ENCODE assay signal across 12 cellular contexts in the genomic region with DNA sequence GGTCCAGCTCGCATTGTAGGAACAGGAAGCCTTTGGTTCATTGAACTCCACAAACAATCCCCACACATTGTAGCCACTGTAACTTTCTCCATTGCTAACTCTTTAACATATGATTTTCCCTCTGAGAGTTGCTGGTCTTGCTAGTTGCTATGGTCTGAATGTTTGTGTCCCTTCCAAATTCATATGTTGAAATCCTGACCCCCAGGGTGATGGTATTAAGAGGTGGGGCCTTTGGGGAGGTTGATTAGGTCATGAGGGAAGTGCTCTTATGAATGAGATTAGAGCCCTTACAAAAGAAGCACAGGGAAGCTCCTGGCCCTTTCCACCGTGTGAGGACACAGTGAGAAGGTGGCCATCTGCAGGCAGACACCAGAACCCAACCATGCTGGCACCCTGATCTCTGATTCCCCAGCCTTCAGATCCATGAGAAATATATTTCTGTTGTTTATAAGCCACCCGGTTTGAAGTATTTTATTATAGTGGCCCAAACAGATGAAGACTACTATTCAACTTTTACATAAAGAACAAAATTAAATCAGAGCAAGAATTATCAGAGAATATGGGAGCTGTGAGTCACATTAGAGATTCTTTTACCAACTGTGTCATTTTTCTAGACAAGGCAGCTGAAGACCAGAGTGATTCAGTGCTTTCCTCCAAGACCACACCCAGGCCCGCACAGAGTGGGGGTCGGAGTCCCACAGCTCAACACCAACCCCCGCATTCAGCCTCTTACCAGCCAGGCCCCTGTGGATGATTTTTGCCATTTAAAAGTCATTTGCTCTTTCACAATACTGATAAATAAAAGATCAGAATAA.
DNase-seq lines count a peak whose midpoint lies in the region; ATAC-seq, FAIRE-seq and TF ChIP-seq lines count a peak whose summit lies in the region.
"Had no signal": no experiment of that assay in that cellular context is flagged by ENCODE, and none has a peak within 500 bp of the region (broad histone marks: within the 10 kb centered on the region; RNA-seq: fewer than 3 reads in every experiment).

No MANE protein-coding gene starts in this region.

- no peak overlapping the region; the same call in 1 of the 2 replicates for H3K4me2 ChIP-seq in K562 (ENCODE audit: insufficient read depth, low read length)
- H3K4me2 ChIP-seq: A549 had no signal

- no peak for TF ChIP-seq POLR2A in K562 (conservative IDR thresholded peaks at IDR 0.05)

- H2AFZ ChIP-seq in K562 (ENCODE audit: low read depth, low read length), result peak overlapping the region; percentile 9; the same call in 1 of the 2 replicates

- peak; percentile 52 to 59 for TF ChIP-seq RAD21 in K562 (CRISPR knock-in tag; conservative IDR thresholded peaks at IDR 0.05 in 1 of 2, IDR thresholded peaks at IDR 0.05 in 1 of 2)

- H3K4me3 ChIP-seq in K562 (no peak overlapping the region), thoracic aorta (no peak overlapping the region)
- H3K4me3 ChIP-seq: A549, SJCRH30 had no signal

- H3K27ac ChIP-seq in K562 (ENCODE audit: extremely low read depth, low read depth, low read length), result no peak overlapping the region
- H3K27ac ChIP-seq in thoracic aorta, result no peak overlapping the region
- H3K27ac ChIP-seq: A549, SJCRH30 had no signal

- DNase-seq in NCI-H524 (lab: John Stamatoyannopoulos, UW) (peak; percentile 43 to 64), NCI-H524 treated with DMSO at 0.1 percent for 48 hours (lab: John Stamatoyannopoulos, UW) (no peak), K562 (ENCODE audit: extremely low read depth in 1 of 4, low spot score in 3 of 4) (peak in 1 of 4 experiments; percentile 31), iPS DF 19.7 (ENCODE audit: low read depth, low spot score) (peak; percentile 9), thoracic aorta (ENCODE audit: low spot score) (no peak), NCI-H1436 treated with DMSO at 0.1 percent for 48 hours (lab: John Stamatoyannopoulos, UW) (no peak)
- DNase-seq in naive thymus-derived CD8-positive, alpha-beta T cell, result no peak
- DNase-seq in stimulated activated CD4-positive, alpha-beta T cell treated with anti-CD3 and anti-CD28 coated beads, Interleukin-4, amount 100 ng/mL, for 24 hours, result no peak
- DNase-seq: stimulated activated naive CD4-positive, alpha-beta T cell had no signal

- ATAC-seq in K562 (peak; percentile 88), thoracic aorta (ENCODE audit: insufficient number of reproducible peaks, low FRiP score, low read depth) (no peak)
- no peak for ATAC-seq in naive thymus-derived CD8-positive, alpha-beta T cell

- CTCF ChIA-PET in K562 (lab: Yijun Ruan, JAX; ENCODE audit: low intra/inter-chr PET ratio), result no interaction called here

- POLR2A ChIA-PET in K562 (lab: Yijun Ruan, JAX), result interaction anchor here (1.0 to 2.4 kb wide), 2 partner anchors 12 to 24 kb away, joined by 4 to 11 read pairs; no protein-coding TSS in a partner anchor
- POLR2A ChIA-PET in naive thymus-derived CD8-positive, alpha-beta T cell (lab: Charles Lee), result no interaction called here

- H3K4me1 ChIP-seq in K562 (replicated peaks in 1 of 2; ENCODE audit: control insufficient read depth in 2 of 2, insufficient read depth in 2 of 2, low read length in 2 of 2) (no peaks in the 10 kb centered on the region), thoracic aorta (ENCODE audit: control insufficient read depth in 1 of 2, low read depth in 2 of 2) (peaks cover 0 to 6% of the 10 kb centered on the region in 2 donors)
- H3K4me1 ChIP-seq: A549 had no signal

- no peaks in the 10 kb centered on the region for H3K4me1 Mint-ChIP-seq in naive thymus-derived CD8-positive, alpha-beta T cell

- 7% methylated on average over 6 of the region's 6 CpGs for WGBS in K562 (ENCODE audit: insufficient coverage, low coverage, missing lambda C conversion rate)

- no TSS peak for BruUV-seq in K562 (replicated peaks; lab: Mats Ljungman, UMichigan)

- H3K9me3 ChIP-seq in K562 (replicated peaks; ENCODE audit: control insufficient read depth, insufficient read depth, low read depth, low read length), result no peaks in the 10 kb centered on the region
- no peaks in the 10 kb centered on the region for H3K9me3 ChIP-seq in thoracic aorta
- H3K9me3 ChIP-seq: A549, SJCRH30 had no signal

- no peaks in the 10 kb centered on the region for H3K9me1 ChIP-seq in K562 (ENCODE audit: control insufficient read depth, insufficient read depth, low read length)

- TF ChIP-seq CTCF in K562 (IDR thresholded peaks at IDR 0.05 in 2 of 3, conservative IDR thresholded peaks at IDR 0.05 in 1 of 3; ENCODE audit: insufficient read depth in 2 of 3, low read depth in 1 of 3, low read length in 3 of 3) (peak in 2 of 3 experiments; percentile 17 to 46; a peak in 3 of 6 replicates), thoracic aorta (IDR thresholded peaks at IDR 0.05) (peak; percentile 11)

- no peak for TF ChIP-seq EP300 in K562 (IDR thresholded peaks at IDR 0.05; ENCODE audit: low read length)

- no peaks in the 10 kb centered on the region for H3K36me3 Mint-ChIP-seq in naive thymus-derived CD8-positive, alpha-beta T cell

- H3K27ac Mint-ChIP-seq in naive thymus-derived CD8-positive, alpha-beta T cell, result no peak overlapping the region

- FAIRE-seq in K562 (lab: Jason Lieb, UNC), result peak; percentile 19
- FAIRE-seq: A549, GM18507 had no signal

- intact Hi-C loops in K562 (cut with micrococcal nuclease), result loop anchor here (2.0 to 10.0 kb wide), 2 partner anchors 141 to 257 kb away; no protein-coding TSS in a partner anchor

- H3K9ac ChIP-seq in K562 (ENCODE audit: insufficient read depth in 1 of 2, low read depth in 2 of 2, low read length in 2 of 2), result no peak overlapping the region

- no peaks in the 10 kb centered on the region for H3K79me2 ChIP-seq in K562 (ENCODE audit: control insufficient read depth, insufficient read depth, low read length)

- peaks cover 3 to 8% of the 10 kb centered on the region in 2 experiments; a peak in 4 of 5 replicates for H3K27me3 ChIP-seq in K562 (ENCODE audit: control insufficient read depth in 2 of 2, insufficient read depth in 2 of 2, low read length in 2 of 2)
- H3K27me3 ChIP-seq in thoracic aorta (replicated peaks; ENCODE audit: insufficient read depth), result no peaks in the 10 kb centered on the region
- H3K27me3 ChIP-seq: SJCRH30 had no signal

- H3K4me3 Mint-ChIP-seq in naive thymus-derived CD8-positive, alpha-beta T cell, result no peak overlapping the region

- H3K36me3 ChIP-seq in K562 (ENCODE audit: control insufficient read depth, insufficient read depth, low read length) (no peaks in the 10 kb centered on the region), thoracic aorta (no peaks in the 10 kb centered on the region)
- H3K36me3 ChIP-seq: SJCRH30 had no signal

- H3K27me3 Mint-ChIP-seq in naive thymus-derived CD8-positive, alpha-beta T cell, result peaks cover 0 to 21% (median 2%) of the 10 kb centered on the region in 5 donors

- H3K9me3 Mint-ChIP-seq in naive thymus-derived CD8-positive, alpha-beta T cell, result peaks cover 0 to 3% (median 0%) of the 10 kb centered on the region in 9 donors

- no peaks in the 10 kb centered on the region for H4K20me1 ChIP-seq in K562 (replicated peaks; ENCODE audit: control insufficient read depth, insufficient read depth, low read length)

- in situ Hi-C loops in K562 (cut with MboI), result no loop called here

TF ChIP-seq in K562, 482 proteins besides CTCF, POLR2A, EP300 and RAD21 (continues in another document):
- TF ChIP-seq CBX3 (IDR thresholded peaks at IDR 0.05; ENCODE audit: borderline replicate concordance in 1 of 2, low read length in 2 of 2) (no peak), CXXC5 (CRISPR knock-in tag; IDR thresholded peaks at IDR 0.05) (no peak), TCF7 (IDR thresholded peaks at IDR 0.05; ENCODE audit: borderline replicate concordance) (no peak), SPI1 (IDR thresholded peaks at IDR 0.05; ENCODE audit: borderline replicate concordance, low read depth, low read length) (no peak), FUS (optimal IDR thresholded peaks at IDR 0.05; ENCODE audit: low read depth, low read length) (no peak), KLF6 (CRISPR knock-in tag; IDR thresholded peaks at IDR 0.05; ENCODE audit: borderline replicate concordance) (no peak), ZNF696 (CRISPR knock-in tag; conservative IDR thresholded peaks at IDR 0.05) (no peak), RBBP5 (IDR thresholded peaks at IDR 0.05; ENCODE audit: borderline replicate concordance, insufficient read depth, low read length, poor library complexity, severe bottlenecking) (no peak)
- TF ChIP-seq, protein P1, sequence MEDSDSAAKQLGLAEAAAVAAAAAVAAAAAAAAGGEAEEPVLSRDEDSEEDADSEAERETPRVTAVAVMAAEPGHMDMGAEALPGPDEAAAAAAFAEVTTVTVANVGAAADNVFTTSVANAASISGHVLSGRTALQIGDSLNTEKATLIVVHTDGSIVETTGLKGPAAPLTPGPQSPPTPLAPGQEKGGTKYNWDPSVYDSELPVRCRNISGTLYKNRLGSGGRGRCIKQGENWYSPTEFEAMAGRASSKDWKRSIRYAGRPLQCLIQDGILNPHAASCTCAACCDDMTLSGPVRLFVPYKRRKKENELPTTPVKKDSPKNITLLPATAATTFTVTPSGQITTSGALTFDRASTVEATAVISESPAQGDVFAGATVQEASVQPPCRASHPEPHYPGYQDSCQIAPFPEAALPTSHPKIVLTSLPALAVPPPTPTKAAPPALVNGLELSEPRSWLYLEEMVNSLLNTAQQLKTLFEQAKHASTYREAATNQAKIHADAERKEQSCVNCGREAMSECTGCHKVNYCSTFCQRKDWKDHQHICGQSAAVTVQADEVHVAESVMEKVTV (CRISPR knock-in tag; IDR thresholded peaks at IDR 0.05), result no peak
- TF ChIP-seq, protein P2, sequence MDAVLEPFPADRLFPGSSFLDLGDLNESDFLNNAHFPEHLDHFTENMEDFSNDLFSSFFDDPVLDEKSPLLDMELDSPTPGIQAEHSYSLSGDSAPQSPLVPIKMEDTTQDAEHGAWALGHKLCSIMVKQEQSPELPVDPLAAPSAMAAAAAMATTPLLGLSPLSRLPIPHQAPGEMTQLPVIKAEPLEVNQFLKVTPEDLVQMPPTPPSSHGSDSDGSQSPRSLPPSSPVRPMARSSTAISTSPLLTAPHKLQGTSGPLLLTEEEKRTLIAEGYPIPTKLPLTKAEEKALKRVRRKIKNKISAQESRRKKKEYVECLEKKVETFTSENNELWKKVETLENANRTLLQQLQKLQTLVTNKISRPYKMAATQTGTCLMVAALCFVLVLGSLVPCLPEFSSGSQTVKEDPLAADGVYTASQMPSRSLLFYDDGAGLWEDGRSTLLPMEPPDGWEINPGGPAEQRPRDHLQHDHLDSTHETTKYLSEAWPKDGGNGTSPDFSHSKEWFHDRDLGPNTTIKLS (IDR thresholded peaks at IDR 0.05; ENCODE audit: borderline replicate concordance, low read depth), result no peak

Comparison
In these comparisons a context has a peak if more than half of its experiments do, and no peak if none do; other contexts are left out.
1. DNase-seq: peak in NCI-H524 (2 of 2) and iPS DF 19.7 (single experiment); none in NCI-H524 treated with DMSO at 0.1 percent for 48 hours (single experiment), thoracic aorta (single experiment), naive thymus-derived CD8-positive, alpha-beta T cell (0 of 10), stimulated activated CD4-positive, alpha-beta T cell treated with anti-CD3 and anti-CD28 coated beads, Interleukin-4, amount 100 ng/mL, for 24 hours (single experiment) and NCI-H1436 treated with DMSO at 0.1 percent for 48 hours (single experiment).